ENCODE assay signal across 1 cellular context in the genomic region with DNA sequence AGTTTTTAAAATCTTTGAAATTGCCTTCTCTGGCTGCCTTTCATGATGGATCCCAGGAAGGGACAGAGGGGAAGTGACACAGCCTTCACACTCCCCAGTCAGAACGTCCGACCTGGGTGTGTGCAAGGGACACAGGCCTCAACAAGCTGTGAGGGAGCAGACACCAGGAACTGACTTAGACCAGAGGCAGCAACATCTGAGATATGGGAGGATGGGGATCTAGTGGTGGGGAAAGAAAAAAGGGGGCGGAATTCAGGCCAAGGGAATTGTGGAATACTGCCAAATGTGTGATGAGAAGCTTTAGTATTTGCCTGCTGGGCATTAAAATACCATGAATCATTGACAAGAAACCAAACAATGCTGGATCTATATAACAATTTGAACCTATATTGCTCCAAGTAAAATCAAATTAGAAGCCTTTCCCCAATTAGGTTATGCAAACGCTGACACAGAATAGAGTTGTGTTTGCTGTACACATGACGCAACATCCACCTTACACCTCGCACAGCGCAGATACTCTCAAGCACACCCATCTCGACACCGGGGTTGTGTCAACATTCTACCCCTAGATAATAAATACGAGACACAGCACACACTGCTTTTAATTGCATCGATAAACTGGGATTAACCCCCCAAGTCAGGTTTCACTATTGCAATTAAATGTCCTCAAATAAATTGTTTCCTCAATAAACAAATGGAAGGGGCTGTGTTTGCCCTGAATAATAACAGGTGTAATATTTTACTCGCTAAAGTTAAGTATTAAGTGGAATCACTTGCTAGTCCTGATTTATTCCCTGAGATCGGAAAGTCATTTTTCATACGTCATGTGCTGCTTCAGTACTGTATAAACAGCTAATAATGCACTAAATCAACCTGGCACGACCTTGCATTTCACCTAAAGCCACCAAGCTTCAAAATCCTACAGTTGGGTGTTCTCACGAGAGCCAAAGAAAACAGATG.
TF ChIP-seq lines count a peak whose summit lies in the region.

No MANE protein-coding gene starts in this region.

TF ChIP-seq in SK-N-SH treated with all-trans-retinoic acid at 6 μM for 48 hours, 23 proteins besides CTCF, POLR2A, EP300 and RAD21 (continued from another document):
- TF ChIP-seq, protein P1, sequence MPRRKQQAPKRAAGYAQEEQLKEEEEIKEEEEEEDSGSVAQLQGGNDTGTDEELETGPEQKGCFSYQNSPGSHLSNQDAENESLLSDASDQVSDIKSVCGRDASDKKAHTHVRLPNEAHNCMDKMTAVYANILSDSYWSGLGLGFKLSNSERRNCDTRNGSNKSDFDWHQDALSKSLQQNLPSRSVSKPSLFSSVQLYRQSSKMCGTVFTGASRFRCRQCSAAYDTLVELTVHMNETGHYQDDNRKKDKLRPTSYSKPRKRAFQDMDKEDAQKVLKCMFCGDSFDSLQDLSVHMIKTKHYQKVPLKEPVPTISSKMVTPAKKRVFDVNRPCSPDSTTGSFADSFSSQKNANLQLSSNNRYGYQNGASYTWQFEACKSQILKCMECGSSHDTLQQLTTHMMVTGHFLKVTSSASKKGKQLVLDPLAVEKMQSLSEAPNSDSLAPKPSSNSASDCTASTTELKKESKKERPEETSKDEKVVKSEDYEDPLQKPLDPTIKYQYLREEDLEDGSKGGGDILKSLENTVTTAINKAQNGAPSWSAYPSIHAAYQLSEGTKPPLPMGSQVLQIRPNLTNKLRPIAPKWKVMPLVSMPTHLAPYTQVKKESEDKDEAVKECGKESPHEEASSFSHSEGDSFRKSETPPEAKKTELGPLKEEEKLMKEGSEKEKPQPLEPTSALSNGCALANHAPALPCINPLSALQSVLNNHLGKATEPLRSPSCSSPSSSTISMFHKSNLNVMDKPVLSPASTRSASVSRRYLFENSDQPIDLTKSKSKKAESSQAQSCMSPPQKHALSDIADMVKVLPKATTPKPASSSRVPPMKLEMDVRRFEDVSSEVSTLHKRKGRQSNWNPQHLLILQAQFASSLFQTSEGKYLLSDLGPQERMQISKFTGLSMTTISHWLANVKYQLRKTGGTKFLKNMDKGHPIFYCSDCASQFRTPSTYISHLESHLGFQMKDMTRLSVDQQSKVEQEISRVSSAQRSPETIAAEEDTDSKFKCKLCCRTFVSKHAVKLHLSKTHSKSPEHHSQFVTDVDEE (CRISPR knock-in tag; IDR thresholded peaks at IDR 0.05) = no peak
- TF ChIP-seq ARNTL (CRISPR knock-in tag; IDR thresholded peaks at IDR 0.05; ENCODE audit: borderline replicate concordance, low read depth) (no peak), CSDC2 (CRISPR knock-in tag; IDR thresholded peaks at IDR 0.05) (no peak), ISL1 (CRISPR knock-in tag; IDR thresholded peaks at IDR 0.05) (no peak), ZC3H10 (CRISPR knock-in tag; IDR thresholded peaks at IDR 0.05) (no peak), ESRRG (CRISPR knock-in tag; IDR thresholded peaks at IDR 0.05) (no peak), OSR1 (CRISPR knock-in tag; IDR thresholded peaks at IDR 0.05) (no peak), TOX (CRISPR knock-in tag; IDR thresholded peaks at IDR 0.05; ENCODE audit: borderline replicate concordance) (no peak), ZNF70 (CRISPR knock-in tag; IDR thresholded peaks at IDR 0.05) (no peak), ZNF8 (CRISPR knock-in tag; IDR thresholded peaks at IDR 0.05) (no peak)
- TF ChIP-seq, protein P2, sequence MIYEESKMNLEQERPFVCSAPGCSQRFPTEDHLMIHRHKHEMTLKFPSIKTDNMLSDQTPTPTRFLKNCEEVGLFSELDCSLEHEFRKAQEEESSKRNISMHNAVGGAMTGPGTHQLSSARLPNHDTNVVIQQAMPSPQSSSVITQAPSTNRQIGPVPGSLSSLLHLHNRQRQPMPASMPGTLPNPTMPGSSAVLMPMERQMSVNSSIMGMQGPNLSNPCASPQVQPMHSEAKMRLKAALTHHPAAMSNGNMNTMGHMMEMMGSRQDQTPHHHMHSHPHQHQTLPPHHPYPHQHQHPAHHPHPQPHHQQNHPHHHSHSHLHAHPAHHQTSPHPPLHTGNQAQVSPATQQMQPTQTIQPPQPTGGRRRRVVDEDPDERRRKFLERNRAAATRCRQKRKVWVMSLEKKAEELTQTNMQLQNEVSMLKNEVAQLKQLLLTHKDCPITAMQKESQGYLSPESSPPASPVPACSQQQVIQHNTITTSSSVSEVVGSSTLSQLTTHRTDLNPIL (CRISPR knock-in tag; IDR thresholded peaks at IDR 0.05; ENCODE audit: low read depth) = no peak
TF ChIP-seq in SK-N-SH treated with all-trans-retinoic acid at 6 μM for 48 hours: peak in this region for 0.
